25 cellular contexts compared by ENCODE assay signal in genomic region chrX:3257471-3257870, GRCh38.
DNase-seq lines count a peak whose midpoint lies in the region; ATAC-seq, FAIRE-seq and TF ChIP-seq lines count a peak whose summit lies in the region.
"Had no signal": no experiment of that assay in that cellular context is flagged by ENCODE, and none has a peak within 500 bp of the region (broad histone marks: within the 10 kb centered on the region; RNA-seq: fewer than 3 reads in every experiment).

No MANE protein-coding gene starts in this region.

- TF ChIP-seq CTCF in astrocyte (IDR thresholded peaks at IDR 0.05; ENCODE audit: insufficient read depth, low read depth, low read length) (no peak), osteoblast (IDR thresholded peaks at IDR 0.05; ENCODE audit: extremely low read depth, low read depth, low read length) (no peak), lower lobe of right lung (IDR thresholded peaks at IDR 0.05) (no peak)

- FAIRE-seq in astrocyte (lab: Jason Lieb, UNC) (peak; percentile 93), GM12891 (lab: Jason Lieb, UNC) (no peak)
- FAIRE-seq: D721Med had no signal

- DNase-seq in A172 (ENCODE audit: low spot score) = peak; percentile 26
- peak; percentile 68 for DNase-seq in M059J (ENCODE audit: low read depth)
- peak; percentile 44 for DNase-seq in astrocyte (ENCODE audit: low read depth)
- DNase-seq in osteoblast (ENCODE audit: insufficient read length, low spot score, missing footprints) = no peak
- DNase-seq in lower lobe of right lung = no peak
- DNase-seq in ACHN = no peak
- DNase-seq in GM12891 (ENCODE audit: insufficient read length, low spot score) = no peak
- DNase-seq: 8988T; AML-193; CD4-positive, alpha-beta T cell; GOT3; HCEC 1CT; KG1; NCI-H1048; NCI-H1417; NCI-H1694 treated with DMSO at 0.1 percent for 48 hours; NCI-H2081; NCI-H2227 treated with DMSO at 0.1 percent for 48 hours; NCI-H526 treated with DMSO at 0.1 percent for 48 hours; PC-9; SHP77 had no signal

- H3K4me3 Mint-ChIP-seq in astrocyte (ENCODE audit: unreplicated experiment) = no peak overlapping the region
- H3K4me3 Mint-ChIP-seq: CD4-positive, alpha-beta T cell had no signal

- H2AFZ ChIP-seq in astrocyte (ENCODE audit: low read depth, low read length) (no peak overlapping the region), osteoblast (ENCODE audit: low read length) (peak overlapping the region; percentile 40)
- H2AFZ ChIP-seq: PC-9 had no signal

- H3K4me3 ChIP-seq in astrocyte (ENCODE audit: insufficient read depth, low read depth, low read length) = no peak overlapping the region
- peak overlapping the region; percentile 46 for H3K4me3 ChIP-seq in osteoblast (ENCODE audit: insufficient read depth, low read length)
- no peak overlapping the region for H3K4me3 ChIP-seq in lower lobe of right lung
- H3K4me3 ChIP-seq: BLaER1 treated with 17β-estradiol and CSF1 and Interleukin-3, amounts not matched to agents 10 nM and 100 nM; PC-9 had no signal

- no peak overlapping the region for H3K27ac ChIP-seq in astrocyte (ENCODE audit: low read depth, low read length)
- no peak overlapping the region for H3K27ac ChIP-seq in osteoblast (ENCODE audit: low read depth, low read length)
- no peak overlapping the region for H3K27ac ChIP-seq in lower lobe of right lung
- H3K27ac ChIP-seq: PC-9, RWPE1 had no signal

- H3K4me2 ChIP-seq in astrocyte (ENCODE audit: low read length) = no peak overlapping the region
- H3K4me2 ChIP-seq in osteoblast (ENCODE audit: insufficient read depth, low read length) = peak overlapping the region; percentile 67
- H3K4me2 ChIP-seq: PC-9 had no signal

- H3K27ac Mint-ChIP-seq in astrocyte (ENCODE audit: unreplicated experiment) = peak overlapping the region; percentile 66
- H3K27ac Mint-ChIP-seq: CD4-positive, alpha-beta T cell had no signal

- no peak for TF ChIP-seq POLR2A in GM12891 (IDR thresholded peaks at IDR 0.05; ENCODE audit: low read depth, low read length)

- peaks cover 20% of the 10 kb centered on the region for H3K4me1 Mint-ChIP-seq in astrocyte (ENCODE audit: low read depth, unreplicated experiment)

- intact Hi-C loops in lower lobe of right lung (cut with DNase I) = no loop called here

- no peaks in the 10 kb centered on the region for H3K36me3 Mint-ChIP-seq in astrocyte (ENCODE audit: low read depth, unreplicated experiment)

- H3K9me3 Mint-ChIP-seq in astrocyte (ENCODE audit: unreplicated experiment) = peaks cover 2% of the 10 kb centered on the region
- H3K9me3 Mint-ChIP-seq: CD4-positive, alpha-beta T cell had no signal

- H3K36me3 ChIP-seq in astrocyte (ENCODE audit: insufficient read depth, low read length) (no peaks in the 10 kb centered on the region), osteoblast (ENCODE audit: insufficient read depth, low read length) (no peaks in the 10 kb centered on the region), lower lobe of right lung (no peaks in the 10 kb centered on the region)
- H3K36me3 ChIP-seq: BLaER1 treated with 17β-estradiol and CSF1 and Interleukin-3, amounts not matched to agents 10 nM and 100 nM had no signal

- no peak for ATAC-seq in HG03432 (IDR thresholded peaks at IDR 0.05; ENCODE audit: unreplicated experiment)
- no peak for ATAC-seq in lower lobe of right lung

- H3K27me3 Mint-ChIP-seq in astrocyte (ENCODE audit: low read depth, unreplicated experiment) = no peaks in the 10 kb centered on the region
- H3K27me3 Mint-ChIP-seq: CD4-positive, alpha-beta T cell had no signal

- H4K20me1 ChIP-seq in astrocyte (ENCODE audit: insufficient read depth, low read length) = no peaks in the 10 kb centered on the region
- H4K20me1 ChIP-seq in osteoblast (ENCODE audit: insufficient read depth, low read length) = no peaks in the 10 kb centered on the region
- H4K20me1 ChIP-seq: BLaER1 treated with 17β-estradiol and CSF1 and Interleukin-3, amounts not matched to agents 10 nM and 100 nM had no signal

- H3K27me3 ChIP-seq in astrocyte (ENCODE audit: insufficient read depth, low read length) (no peaks in the 10 kb centered on the region), osteoblast (ENCODE audit: insufficient read depth, low read length) (no peaks in the 10 kb centered on the region), lower lobe of right lung (ENCODE audit: low read depth) (no peaks in the 10 kb centered on the region)
- H3K27me3 ChIP-seq: BLaER1 treated with 17β-estradiol and CSF1 and Interleukin-3, amounts not matched to agents 10 nM and 100 nM had no signal

- in situ Hi-C loops in ACHN (cut with HindIII; ENCODE audit: low pct_ligation_motif_present, low pct_unique_long_range_greater_than_20kb, low sequenced_read_pairs) = no loop called here

- H3K9me3 ChIP-seq in astrocyte (ENCODE audit: insufficient read depth, low read depth, low read length) (no peaks in the 10 kb centered on the region), osteoblast (ENCODE audit: low read depth, low read length) (no peaks in the 10 kb centered on the region), lower lobe of right lung (no peaks in the 10 kb centered on the region)

- H3K9ac ChIP-seq in astrocyte (ENCODE audit: low read length) = no peak overlapping the region
- H3K9ac ChIP-seq: BLaER1 treated with 17β-estradiol and CSF1 and Interleukin-3, amounts not matched to agents 10 nM and 100 nM had no signal

- H3K79me2 ChIP-seq in astrocyte (ENCODE audit: insufficient read depth, low read length) (no peaks in the 10 kb centered on the region), osteoblast (ENCODE audit: insufficient read depth, low read length) (no peaks in the 10 kb centered on the region)

- H3K4me1 ChIP-seq in astrocyte (ENCODE audit: insufficient read depth, low read length) (peaks cover 7% of the 10 kb centered on the region), osteoblast (ENCODE audit: insufficient read depth, low read length) (peaks cover 10% of the 10 kb centered on the region), lower lobe of right lung (no peaks in the 10 kb centered on the region)

TF ChIP-seq in GM12891, 5 proteins besides CTCF, POLR2A, EP300 and RAD21:
- TF ChIP-seq TAF1 (IDR thresholded peaks at IDR 0.05; ENCODE audit: low read depth, low read length) = no peak

Comparison
In these comparisons a context has a peak if more than half of its experiments do, and no peak if none do; other contexts are left out.
1. DNase-seq: peak in A172 (single experiment), M059J (single experiment) and astrocyte (single experiment); none in osteoblast (single experiment), lower lobe of right lung (single experiment), ACHN (single experiment) and GM12891 (single experiment).